In genomic region chr17:76444518-76445311, GRCh38 we compare ENCODE assay signal across 11 cellular contexts. TPM values are rescaled to one million over a fixed set of nuclear protein-coding genes. Genes with fewer than 3 reads are reported as not detected.
DNase-seq lines count a peak whose midpoint lies in the region; ATAC-seq and TF ChIP-seq lines count a peak whose summit lies in the region.
"Had no signal": no experiment of that assay in that cellular context is flagged by ENCODE, and none has a peak within 500 bp of the region (broad histone marks: within the 10 kb centered on the region; RNA-seq: fewer than 3 reads in every experiment).

No MANE protein-coding gene starts in this region.

- H3K4me2 ChIP-seq in mammary epithelial cell (ENCODE audit: insufficient read depth, low read depth, low read length) (peak overlapping the region; percentile 16), PC-9 (peak overlapping the region; percentile 90)

- H3K36me3 ChIP-seq in mammary epithelial cell (ENCODE audit: insufficient read depth, low read length) (no peaks in the 10 kb centered on the region), PC-9 (ENCODE audit: low read depth) (no peaks in the 10 kb centered on the region)
- H3K36me3 ChIP-seq: uterus had no signal

- H3K9me3 ChIP-seq in mammary epithelial cell (replicated peaks; ENCODE audit: insufficient read depth, low read length), result no peaks in the 10 kb centered on the region
- no peaks in the 10 kb centered on the region for H3K9me3 ChIP-seq in PC-9 (ENCODE audit: insufficient read depth, low read depth)
- H3K9me3 ChIP-seq: uterus had no signal

- H3K27me3 Mint-ChIP-seq in MCF 10A (ENCODE audit: insufficient read depth, unreplicated experiment) (no peaks in the 10 kb centered on the region), endothelial cell (ENCODE audit: unreplicated experiment) (peaks cover 3% of the 10 kb centered on the region), CD14-positive monocyte (ENCODE audit: low read depth in 3 of 3) (no peaks in the 10 kb centered on the region)
- no peaks in the 10 kb centered on the region for H3K27me3 Mint-ChIP-seq in stimulated activated memory B cell treated with anti-CD40 and anti-IgM and Interleukin-4, amounts not matched to agents 10 μg/mL and 1 μg/mL and 100 μg/mL, for 72 hours

- H4K20me1 ChIP-seq in mammary epithelial cell (ENCODE audit: insufficient read depth, low read length) (peaks cover 5% of the 10 kb centered on the region), PC-9 (ENCODE audit: insufficient read depth) (peaks cover 12% of the 10 kb centered on the region; the same call in 1 of the 2 replicates)

- H3K27ac Mint-ChIP-seq in MCF 10A (ENCODE audit: low read depth, unreplicated experiment) (no peak overlapping the region), endothelial cell (ENCODE audit: unreplicated experiment) (peak overlapping the region; percentile 39), CD14-positive monocyte (peak overlapping the region in 2 of 7 donors; percentile 5 to 62)
- H3K27ac Mint-ChIP-seq in stimulated activated memory B cell treated with anti-CD40 and anti-IgM and Interleukin-4, amounts not matched to agents 10 μg/mL and 1 μg/mL and 100 μg/mL, for 72 hours, result peak overlapping the region; percentile 26

- H3K36me3 Mint-ChIP-seq in MCF 10A (ENCODE audit: insufficient read depth, unreplicated experiment) (peaks cover 2% of the 10 kb centered on the region), endothelial cell (ENCODE audit: low read depth, unreplicated experiment) (peaks cover 3% of the 10 kb centered on the region), CD14-positive monocyte (peaks cover 4 to 6% of the 10 kb centered on the region in 2 donors)
- H3K36me3 Mint-ChIP-seq in stimulated activated memory B cell treated with anti-CD40 and anti-IgM and Interleukin-4, amounts not matched to agents 10 μg/mL and 1 μg/mL and 100 μg/mL, for 72 hours, result peaks cover 14% of the 10 kb centered on the region

- H3F3A ChIP-seq in PC-9 (ENCODE audit: insufficient read depth, low read depth), result peaks cover 35% of the 10 kb centered on the region

- H3K9me3 Mint-ChIP-seq in MCF 10A (ENCODE audit: unreplicated experiment) (no peaks in the 10 kb centered on the region), endothelial cell (ENCODE audit: unreplicated experiment) (no peaks in the 10 kb centered on the region), CD14-positive monocyte (no peaks in the 10 kb centered on the region)
- H3K9me3 Mint-ChIP-seq in stimulated activated memory B cell treated with anti-CD40 and anti-IgM and Interleukin-4, amounts not matched to agents 10 μg/mL and 1 μg/mL and 100 μg/mL, for 72 hours, result no peaks in the 10 kb centered on the region

- in situ Hi-C loops in mammary epithelial cell (cut with MboI; ENCODE audit: low sequenced_read_pairs in 2 of 2), result no loop called here

- H3K4me3 Mint-ChIP-seq in MCF 10A (ENCODE audit: unreplicated experiment), result no peak overlapping the region
- H3K4me3 Mint-ChIP-seq in endothelial cell (ENCODE audit: unreplicated experiment), result no peak overlapping the region
- H3K4me3 Mint-ChIP-seq in stimulated activated memory B cell treated with anti-CD40 and anti-IgM and Interleukin-4, amounts not matched to agents 10 μg/mL and 1 μg/mL and 100 μg/mL, for 72 hours, result peak overlapping the region; percentile 43
- no peak overlapping the region for H3K4me3 Mint-ChIP-seq in CD14-positive monocyte

- H2AFZ ChIP-seq in mammary epithelial cell (ENCODE audit: low read depth, low read length), result no peak overlapping the region
- no peak overlapping the region for H2AFZ ChIP-seq in PC-9

- H3K4me1 Mint-ChIP-seq in MCF 10A (ENCODE audit: insufficient read depth, unreplicated experiment), result peaks cover 41% of the 10 kb centered on the region
- H3K4me1 Mint-ChIP-seq in endothelial cell (ENCODE audit: unreplicated experiment), result peaks cover 55% of the 10 kb centered on the region
- H3K4me1 Mint-ChIP-seq in stimulated activated memory B cell treated with anti-CD40 and anti-IgM and Interleukin-4, amounts not matched to agents 10 μg/mL and 1 μg/mL and 100 μg/mL, for 72 hours, result peaks cover 85% of the 10 kb centered on the region
- peaks cover 58% of the 10 kb centered on the region for H3K4me1 Mint-ChIP-seq in CD14-positive monocyte

- intact Hi-C loops in mammary epithelial cell (cut with micrococcal nuclease) (no loop called here), MCF 10A (cut with micrococcal nuclease) (no loop called here), PC-9 (cut with micrococcal nuclease; ENCODE audit: unreplicated experiment) (loop anchor here (1.0 kb wide), 1 partner anchor 45 kb away; no protein-coding TSS in a partner anchor), CD14-positive monocyte (cut with micrococcal nuclease) (no loop called here)

- H3K4me3 ChIP-seq in mammary epithelial cell (replicated peaks in 1 of 3; ENCODE audit: insufficient read depth in 1 of 3, low read depth in 2 of 3, low read length in 3 of 3), result no peak overlapping the region
- no peak overlapping the region for H3K4me3 ChIP-seq in PC-9
- H3K4me3 ChIP-seq: uterus had no signal

- no peak overlapping the region for H3K9ac ChIP-seq in mammary epithelial cell (ENCODE audit: insufficient read depth, low read length)

- no peaks in the 10 kb centered on the region for H3K9me2 ChIP-seq in PC-9 (ENCODE audit: insufficient read depth)

- DNase-seq in mammary epithelial cell, result peak; percentile 27
- DNase-seq in MCF 10A (ENCODE audit: unreplicated experiment), result no peak
- no peak for DNase-seq in PC-9
- DNase-seq in endothelial cell (ENCODE audit: low spot score), result no peak
- no peak for DNase-seq in CD14-positive monocyte (ENCODE audit: low spot score)
- DNase-seq: effector CD4-positive, alpha-beta T cell; NCI-H524; uterus had no signal

- no peak overlapping the region for H3K27ac ChIP-seq in mammary epithelial cell (ENCODE audit: insufficient read depth, low read depth, low read length)
- peak overlapping the region; percentile 98 for H3K27ac ChIP-seq in PC-9
- H3K27ac ChIP-seq: uterus had no signal

- no peak for TF ChIP-seq CTCF in mammary epithelial cell (conservative IDR thresholded peaks at IDR 0.05 in 1 of 2, IDR thresholded peaks at IDR 0.05 in 1 of 2; ENCODE audit: extremely low read depth in 1 of 2, insufficient read depth in 1 of 2, low read depth in 1 of 2, low read length in 2 of 2)
- TF ChIP-seq CTCF in MCF 10A (IDR thresholded peaks at IDR 0.05; ENCODE audit: unreplicated experiment), result no peak
- TF ChIP-seq CTCF in PC-9 (conservative IDR thresholded peaks at IDR 0.05), result no peak
- TF ChIP-seq CTCF in endothelial cell (IDR thresholded peaks at IDR 0.05; ENCODE audit: unreplicated experiment), result no peak
- no peak for TF ChIP-seq CTCF in CD14-positive monocyte (IDR thresholded peaks at IDR 0.05)

- WGBS in mammary epithelial cell (ENCODE audit: low coverage, missing lambda C conversion rate), result 92% methylated on average over 9 of the region's 9 CpGs

- dilution Hi-C loops in mammary epithelial cell (cut with HindIII; ENCODE audit: low sequenced_read_pairs), result no loop called here

- H3K79me2 ChIP-seq in mammary epithelial cell (ENCODE audit: insufficient read depth, low read length) (peaks cover 92% of the 10 kb centered on the region), PC-9 (ENCODE audit: low read depth) (peaks cover 89% of the 10 kb centered on the region)

- BruUV-seq in mammary epithelial cell (replicated peaks; lab: Mats Ljungman, UMichigan) (no TSS peak), MCF 10A (replicated peaks; lab: Mats Ljungman, UMichigan) (no TSS peak), PC-9 (replicated peaks; lab: Mats Ljungman, UMichigan) (no TSS peak)

- H3K27me3 ChIP-seq in mammary epithelial cell (ENCODE audit: insufficient read depth, low read length) (no peaks in the 10 kb centered on the region), PC-9 (ENCODE audit: insufficient read depth, low read depth) (no peaks in the 10 kb centered on the region)
- H3K27me3 ChIP-seq: uterus had no signal

- POLR2A ChIA-PET in MCF 10A (lab: Yijun Ruan, JAX), result interaction anchor here (0.6 kb wide), 1 partner anchor 1051 kb away, joined by 3 read pairs; no protein-coding TSS in a partner anchor
- POLR2A ChIA-PET in PC-9 (lab: Charles Lee; ENCODE audit: unreplicated experiment), result no interaction called here

- CTCF ChIA-PET in mammary epithelial cell (lab: Charles Lee; ENCODE audit: low non-redundant PET) (no interaction called here), MCF 10A (lab: Yijun Ruan, JAX) (interaction anchor here (0.7 to 2.8 kb wide), 4 partner anchors 14 to 47 kb away, joined by 3 to 13 read pairs (median 4); no protein-coding TSS in a partner anchor), PC-9 (lab: Charles Lee) (interaction anchor here (0.5 to 1.2 kb wide), 2 partner anchors 14 to 73 kb away, joined by 10 to 15 read pairs; no protein-coding TSS in a partner anchor)

- H3K4me1 ChIP-seq in mammary epithelial cell (ENCODE audit: insufficient read depth, low read length) (peaks cover 50% of the 10 kb centered on the region), PC-9 (replicated peaks; ENCODE audit: insufficient read depth) (peaks cover 44% of the 10 kb centered on the region)
- H3K4me1 ChIP-seq: uterus had no signal

- peak; percentile 70 for ATAC-seq in stimulated activated memory B cell treated with anti-CD40 and anti-IgM and Interleukin-4, amounts not matched to agents 10 μg/mL and 1 μg/mL and 100 μg/mL, for 72 hours
- ATAC-seq in GM21515 (IDR thresholded peaks at IDR 0.05; ENCODE audit: unreplicated experiment) (no peak), GM21447 (IDR thresholded peaks at IDR 0.05; ENCODE audit: unreplicated experiment) (no peak)

RNA-seq across cellular contexts. Expression of gene UBE2O, which starts 8.2 kb away (rescaled TPM):
- 10 to 100 TPM; 20.8 to 21.3 TPM for total RNA-seq in mammary epithelial cell
- polyA plus RNA-seq in mammary epithelial cell, result 14.9 TPM
- polyA minus RNA-seq in mammary epithelial cell, result 102 TPM
- 16.2 and 19.5 TPM in 2 replicates for total RNA-seq in MCF 10A (2022)
- total RNA-seq in PC-9 (2021), result 27.4 and 28.0 TPM in 2 replicates
- total RNA-seq in endothelial cell (ENCODE audit: unreplicated experiment), result 49.0 TPM
- 1 to 10 TPM; 1.3 to 4.5 TPM for polyA plus RNA-seq in CD14-positive monocyte

RNA-seq across cellular contexts. Expression of gene AANAT, which starts 22.7 kb away (rescaled TPM):
- total RNA-seq in mammary epithelial cell, result not detected
- polyA plus RNA-seq in mammary epithelial cell, result 0.16 TPM
- not detected for polyA minus RNA-seq in mammary epithelial cell
- total RNA-seq in MCF 10A (2022), result not detected in 2 replicates
- total RNA-seq in PC-9 (2021), result 0.65 TPM in 1 of 2 replicates, not detected in the other
- total RNA-seq in endothelial cell (ENCODE audit: unreplicated experiment), result not detected
- not detected for polyA plus RNA-seq in CD14-positive monocyte
- total RNA-seq: uterus had no signal

RNA-seq across cellular contexts. Expression of gene RHBDF2, which starts 56.5 kb away (rescaled TPM):
- total RNA-seq in mammary epithelial cell, result 10 to 100 TPM; 22.0 to 51.3 TPM
- 30.6 TPM for polyA plus RNA-seq in mammary epithelial cell
- polyA minus RNA-seq in mammary epithelial cell, result 21.1 TPM
- total RNA-seq in MCF 10A (2022), result 17.5 and 33.4 TPM in 2 replicates
- 39.6 and 51.6 TPM in 2 replicates for total RNA-seq in PC-9 (2021)
- 39.3 TPM for total RNA-seq in endothelial cell (ENCODE audit: unreplicated experiment)
- 10 to 100 TPM; 36.9 to 68.6 TPM for polyA plus RNA-seq in CD14-positive monocyte
